In genomic region chr3:49855662-49856061, GRCh38 we compare ENCODE assay signal across 1 cellular context.
TF ChIP-seq lines count a peak whose summit lies in the region.

No MANE protein-coding gene starts in this region.

TF ChIP-seq in H1, 55 proteins besides CTCF, POLR2A, EP300 and RAD21:
- TF ChIP-seq JUN (IDR thresholded peaks at IDR 0.05; ENCODE audit: low read depth, low read length) (no peak), KDM1A (IDR thresholded peaks at IDR 0.05; ENCODE audit: borderline replicate concordance, low read length) (no peak), RBBP5 (IDR thresholded peaks at IDR 0.05; ENCODE audit: borderline replicate concordance, low read depth, low read length) (no peak), SUZ12 (IDR thresholded peaks at IDR 0.05; ENCODE audit: low read length) (no peak), POU5F1 (IDR thresholded peaks at IDR 0.05; ENCODE audit: low read depth, low read length) (no peak), PHF8 (conservative IDR thresholded peaks at IDR 0.05; ENCODE audit: low read depth, low read length) (no peak), SIX5 (IDR thresholded peaks at IDR 0.05; ENCODE audit: low read depth, low read length) (no peak), CREB1 (IDR thresholded peaks at IDR 0.05) (no peak), HDAC6 (IDR thresholded peaks at IDR 0.05; ENCODE audit: low read depth, low read length) (no peak), SIN3A (conservative IDR thresholded peaks at IDR 0.05 in 1 of 2, IDR thresholded peaks at IDR 0.05 in 1 of 2; ENCODE audit: low read depth in 1 of 2, low read length in 2 of 2) (no peak)
- TF ChIP-seq, protein P1, sequence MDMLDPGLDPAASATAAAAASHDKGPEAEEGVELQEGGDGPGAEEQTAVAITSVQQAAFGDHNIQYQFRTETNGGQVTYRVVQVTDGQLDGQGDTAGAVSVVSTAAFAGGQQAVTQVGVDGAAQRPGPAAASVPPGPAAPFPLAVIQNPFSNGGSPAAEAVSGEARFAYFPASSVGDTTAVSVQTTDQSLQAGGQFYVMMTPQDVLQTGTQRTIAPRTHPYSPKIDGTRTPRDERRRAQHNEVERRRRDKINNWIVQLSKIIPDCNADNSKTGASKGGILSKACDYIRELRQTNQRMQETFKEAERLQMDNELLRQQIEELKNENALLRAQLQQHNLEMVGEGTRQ (IDR thresholded peaks at IDR 0.05; ENCODE audit: low read length) = no peak
- TF ChIP-seq, protein P2, sequence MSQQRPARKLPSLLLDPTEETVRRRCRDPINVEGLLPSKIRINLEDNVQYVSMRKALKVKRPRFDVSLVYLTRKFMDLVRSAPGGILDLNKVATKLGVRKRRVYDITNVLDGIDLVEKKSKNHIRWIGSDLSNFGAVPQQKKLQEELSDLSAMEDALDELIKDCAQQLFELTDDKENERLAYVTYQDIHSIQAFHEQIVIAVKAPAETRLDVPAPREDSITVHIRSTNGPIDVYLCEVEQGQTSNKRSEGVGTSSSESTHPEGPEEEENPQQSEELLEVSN (IDR thresholded peaks at IDR 0.05) = no peak
- TF ChIP-seq, protein P3, sequence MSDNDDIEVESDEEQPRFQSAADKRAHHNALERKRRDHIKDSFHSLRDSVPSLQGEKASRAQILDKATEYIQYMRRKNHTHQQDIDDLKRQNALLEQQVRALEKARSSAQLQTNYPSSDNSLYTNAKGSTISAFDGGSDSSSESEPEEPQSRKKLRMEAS (IDR thresholded peaks at IDR 0.05) = no peak
